ENCODE assay signal across 12 cellular contexts in the genomic region with DNA sequence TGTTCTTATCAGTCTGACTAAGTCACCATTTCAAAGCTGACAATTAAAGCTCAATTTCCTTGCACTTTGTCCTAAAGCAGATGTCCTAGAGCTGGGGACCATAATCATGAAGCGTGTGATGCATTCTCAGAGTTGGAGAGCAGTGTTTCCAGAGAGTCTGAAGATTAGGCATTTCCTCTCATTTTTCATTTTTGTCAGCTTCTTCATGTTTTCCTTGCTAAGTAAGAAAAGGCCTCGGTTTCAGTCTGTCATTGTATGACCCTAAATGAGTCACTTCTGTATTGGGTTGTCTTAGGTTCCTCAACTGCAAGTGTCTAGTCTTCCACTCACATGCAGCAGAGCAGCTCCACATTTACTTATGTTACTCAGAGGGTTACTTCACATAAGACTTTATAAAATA.
DNase-seq lines count a peak whose midpoint lies in the region; ATAC-seq and TF ChIP-seq lines count a peak whose summit lies in the region.
"Had no signal": no experiment of that assay in that cellular context is flagged by ENCODE, and none has a peak within 500 bp of the region (broad histone marks: within the 10 kb centered on the region; RNA-seq: fewer than 3 reads in every experiment).

No MANE protein-coding gene starts in this region.

- intact Hi-C loops in right cardiac atrium (cut with DNase I) (no loop called here), Right ventricle myocardium inferior (cut with DNase I) (no loop called here), upper lobe of right lung (cut with DNase I) (no loop called here)

- no peaks in the 10 kb centered on the region for H3K36me3 ChIP-seq in upper lobe of right lung

- TF ChIP-seq CTCF in upper lobe of right lung (IDR thresholded peaks at IDR 0.05), result no peak

- H3K4me1 ChIP-seq in right cardiac atrium (ENCODE audit: control insufficient read depth, insufficient read depth, low read length), result no peaks in the 10 kb centered on the region
- peaks cover 29% of the 10 kb centered on the region for H3K4me1 ChIP-seq in upper lobe of right lung

- DNase-seq in right cardiac atrium, result no peak
- no peak for DNase-seq in Right ventricle myocardium inferior (ENCODE audit: missing footprints)
- peak; percentile 70 for DNase-seq in NOMO-1 treated with dmso at 0.1 percent for 144 hours (lab: John Stamatoyannopoulos, UW; ENCODE audit: unreplicated experiment)
- DNase-seq in upper lobe of right lung, result no peak
- no peak for DNase-seq in SHP77 treated with DMSO at 0.1 percent for 48 hours (lab: John Stamatoyannopoulos, UW)
- DNase-seq in NCI-H2107 treated with DMSO at 0.1 percent for 48 hours (lab: John Stamatoyannopoulos, UW; ENCODE audit: unreplicated experiment), result no peak
- DNase-seq: CD8-positive, alpha-beta memory T cell; cerebellar nuclear complex; KBM-7; T-cell had no signal

- H3K9me3 ChIP-seq in right cardiac atrium (ENCODE audit: control insufficient read depth, low read length) (no peaks in the 10 kb centered on the region), upper lobe of right lung (no peaks in the 10 kb centered on the region)

- ATAC-seq in right cardiac atrium (peak; percentile 40 to 49), Right ventricle myocardium inferior (no peak), esophagus mucosa (peak; percentile 86), upper lobe of right lung (peak; percentile 65), HG02981 (IDR thresholded peaks at IDR 0.05; ENCODE audit: unreplicated experiment) (no peak)
- ATAC-seq: T-cell had no signal

- H3K4me3 ChIP-seq in right cardiac atrium (ENCODE audit: low read length), result no peak overlapping the region
- no peak overlapping the region for H3K4me3 ChIP-seq in upper lobe of right lung

- WGBS in right cardiac atrium, result 47% methylated on average over 2 of the region's 2 CpGs

- H3K27me3 ChIP-seq in right cardiac atrium (ENCODE audit: control insufficient read depth, insufficient read depth), result no peaks in the 10 kb centered on the region
- H3K27me3 ChIP-seq in upper lobe of right lung, result no peaks in the 10 kb centered on the region

- no peak overlapping the region for H3K27ac ChIP-seq in right cardiac atrium (ENCODE audit: low read length)
- peak overlapping the region; percentile 7 for H3K27ac ChIP-seq in upper lobe of right lung

Comparison
In these comparisons a context has a peak if more than half of its experiments do, and no peak if none do; other contexts are left out.
1. ATAC-seq: peak in right cardiac atrium (2 of 2), esophagus mucosa (single experiment) and upper lobe of right lung (single experiment); none in Right ventricle myocardium inferior (single experiment) and HG02981 (single experiment).